ENCODE assay signal across 12 cellular contexts in genomic region chr12:99436584-99436983, GRCh38.
DNase-seq lines count a peak whose midpoint lies in the region; ATAC-seq and TF ChIP-seq lines count a peak whose summit lies in the region.
"Had no signal": no experiment of that assay in that cellular context is flagged by ENCODE, and none has a peak within 500 bp of the region (broad histone marks: within the 10 kb centered on the region; RNA-seq: fewer than 3 reads in every experiment).

No MANE protein-coding gene starts in this region.

- no peaks in the 10 kb centered on the region for H3K27me3 Mint-ChIP-seq in activated CD4-positive, alpha-beta T cell treated with anti-CD3 and anti-CD28 coated beads, Interleukin-2, amount 10 ng/mL, durations not matched to agents 7 days and 5 days

- H3K9me3 Mint-ChIP-seq in activated CD4-positive, alpha-beta T cell treated with anti-CD3 and anti-CD28 coated beads, Interleukin-2, amount 10 ng/mL, durations not matched to agents 7 days and 5 days = peaks cover 2% of the 10 kb centered on the region
- H3K9me3 Mint-ChIP-seq: activated T-helper 1 cell treated with anti-CD3 and anti-CD28 coated beads, Interleukin-12 subunit alpha, Interleukin-12 subunit beta, Interleukin-2, Interleukin-4 antibody, amounts not matched to agents 30 ng/mL and 10 ng/mL and 1 ng/mL, durations not matched to agents 14 hours and 24 hours and 36 hours had no signal

- H3K4me3 Mint-ChIP-seq in activated CD4-positive, alpha-beta T cell treated with anti-CD3 and anti-CD28 coated beads, Interleukin-2, amount 10 ng/mL, durations not matched to agents 7 days and 5 days = no peak overlapping the region
- H3K4me3 Mint-ChIP-seq: activated T-helper 1 cell treated with anti-CD3 and anti-CD28 coated beads, Interleukin-12 subunit alpha, Interleukin-12 subunit beta, Interleukin-2, Interleukin-4 antibody, amounts not matched to agents 30 ng/mL and 10 ng/mL and 1 ng/mL, durations not matched to agents 14 hours and 24 hours and 36 hours had no signal

- no peaks in the 10 kb centered on the region for H3K36me3 Mint-ChIP-seq in activated CD4-positive, alpha-beta T cell treated with anti-CD3 and anti-CD28 coated beads, Interleukin-2, amount 10 ng/mL, durations not matched to agents 7 days and 5 days (ENCODE audit: low read depth)

- H3K4me1 Mint-ChIP-seq in activated CD4-positive, alpha-beta T cell treated with anti-CD3 and anti-CD28 coated beads, Interleukin-2, amount 10 ng/mL, durations not matched to agents 7 days and 5 days = no peaks in the 10 kb centered on the region

- no peak overlapping the region for H3K27ac Mint-ChIP-seq in activated CD4-positive, alpha-beta T cell treated with anti-CD3 and anti-CD28 coated beads, Interleukin-2, amount 10 ng/mL, durations not matched to agents 7 days and 5 days
- H3K27ac Mint-ChIP-seq: activated T-helper 1 cell treated with anti-CD3 and anti-CD28 coated beads, Interleukin-12 subunit alpha, Interleukin-12 subunit beta, Interleukin-2, Interleukin-4 antibody, amounts not matched to agents 30 ng/mL and 10 ng/mL and 1 ng/mL, durations not matched to agents 14 hours and 24 hours and 36 hours had no signal

- in situ Hi-C loops in GM13976 (cut with MboI; ENCODE audit: low sequenced_read_pairs, unreplicated experiment) = no loop called here

- DNase-seq in GM13976 (ENCODE audit: low spot score) (peak; percentile 50), globus pallidus (ENCODE audit: low spot score) (no peak), islet precursor cell (no peak), cerebellar nuclear complex (lab: John Stamatoyannopoulos, UW) (no peak)
- DNase-seq in activated CD4-positive, alpha-beta T cell treated with anti-CD3 and anti-CD28 coated beads, Interleukin-2, amount 10 ng/mL, durations not matched to agents 7 days and 5 days = no peak
- DNase-seq: kidney, NCI-H187, tibial artery had no signal

- CTCF ChIA-PET in activated CD4-positive, alpha-beta T cell treated with anti-CD3 and anti-CD28 coated beads, Interleukin-2, amount 10 ng/mL, durations not matched to agents 7 days and 5 days (lab: Charles Lee) = interaction anchor here (0.6 kb wide), 1 partner anchor 1259 kb away, joined by 3 read pairs; no protein-coding TSS in a partner anchor

- ATAC-seq in GM19324 (IDR thresholded peaks at IDR 0.05; ENCODE audit: low FRiP score, unreplicated experiment) (peak; percentile 83), HG02642 (IDR thresholded peaks at IDR 0.05; ENCODE audit: poor library complexity, unreplicated experiment) (peak; percentile 97), HG03432 (IDR thresholded peaks at IDR 0.05; ENCODE audit: unreplicated experiment) (peak; percentile 100)

- POLR2A ChIA-PET in activated CD4-positive, alpha-beta T cell treated with anti-CD3 and anti-CD28 coated beads, Interleukin-2, amount 10 ng/mL, durations not matched to agents 7 days and 5 days (lab: Charles Lee) = no interaction called here

- TF ChIP-seq CTCF in GM13976 (IDR thresholded peaks at IDR 0.05; ENCODE audit: borderline replicate concordance, control extremely low read depth, extremely low read depth, insufficient read depth, missing control alignments) = no peak
